Comparison of ENCODE assay signal across 8 cellular contexts in genomic region chr14:23286020-23286903, GRCh38. TPM values are rescaled to one million over a fixed set of nuclear protein-coding genes. Genes with fewer than 3 reads are reported as not detected.
DNase-seq lines count a peak whose midpoint lies in the region; ATAC-seq and TF ChIP-seq lines count a peak whose summit lies in the region.

Gene HOMEZ (minus strand): TSS chr14:23286132. CDS start chr14:23285952, 180 bp downstream.

- no peak for TF ChIP-seq CTCF in GM20000 (IDR thresholded peaks at IDR 0.05; ENCODE audit: extremely low read depth, missing control alignments)

- H2BK15ac ChIP-seq in mesendoderm (replicated peaks; ENCODE audit: low read depth) = no peak within 1 kb of the TSS

- peak within 1 kb of the TSS; percentile 76 for H3K27ac ChIP-seq in mesendoderm (ENCODE audit: low read depth, low read length)

- peaks cover 2% of the 10 kb centered on the region for H3K79me1 ChIP-seq in mesendoderm (ENCODE audit: low read length)

- no CpG with 5 or more reads among the region's 53 CpGs for WGBS in mesendoderm (ENCODE audit: extremely low coverage, insufficient coverage, low lambda C conversion rate)

- peaks cover 4% of the 10 kb centered on the region for H3K27me3 ChIP-seq in mesendoderm (ENCODE audit: insufficient read depth, low read length, poor library complexity)

- peak within 1 kb of the TSS; percentile 91 for H3K56ac ChIP-seq in mesendoderm (ENCODE audit: low read length)

- peaks cover 6% of the 10 kb centered on the region for H3K36me3 Mint-ChIP-seq in effector memory CD8-positive, alpha-beta T cell (ENCODE audit: insufficient read depth)

- DNase-seq in COLO668 (lab: John Stamatoyannopoulos, UW; ENCODE audit: unreplicated experiment) = peak; percentile 98
- DNase-seq in GM20000 (ENCODE audit: low spot score) = peak; percentile 97
- peak; percentile 92 for DNase-seq in HT-29 (ENCODE audit: low spot score)
- peak; percentile 97 to 99 for DNase-seq in NOMO-1 (lab: John Stamatoyannopoulos, UW; ENCODE audit: unreplicated experiment in 2 of 2)
- DNase-seq in effector memory CD8-positive, alpha-beta T cell = peak; percentile 94 to 96 (median 96)
- peak; percentile 99 for DNase-seq in mesendoderm
- peak; percentile 96 for DNase-seq in stimulated activated CD8-positive, alpha-beta memory T cell treated with anti-CD3 and anti-CD28 coated beads, Interleukin-15, amount 100 ng/mL, for 1 hour (ENCODE audit: low read depth)

- peaks cover 16 to 19% of the 10 kb centered on the region in 2 donors for H3K4me1 Mint-ChIP-seq in effector memory CD8-positive, alpha-beta T cell (ENCODE audit: low read depth in 2 of 2)

- no peak within 1 kb of the TSS for H4K5ac ChIP-seq in mesendoderm (ENCODE audit: low read length)

- H3K23ac ChIP-seq in mesendoderm (ENCODE audit: low read length) = no peak within 1 kb of the TSS

- peaks cover 4% of the 10 kb centered on the region for H3K4me1 ChIP-seq in mesendoderm (ENCODE audit: control insufficient read depth, low read depth, low read length)

- peak within 1 kb of the TSS; percentile 92 to 97 for H3K4me3 Mint-ChIP-seq in effector memory CD8-positive, alpha-beta T cell

- no peaks in the 10 kb centered on the region for H3K27me3 Mint-ChIP-seq in effector memory CD8-positive, alpha-beta T cell

- no peak within 1 kb of the TSS for H2BK120ac ChIP-seq in mesendoderm (ENCODE audit: low read depth, low read length)

- H3K36me3 ChIP-seq in mesendoderm (ENCODE audit: control insufficient read depth, insufficient read depth, low read length) = no peaks in the 10 kb centered on the region

- H4K8ac ChIP-seq in mesendoderm (ENCODE audit: low read depth, low read length) = no peak within 1 kb of the TSS

- H3K4ac ChIP-seq in mesendoderm (ENCODE audit: low read depth, low read length) = peak within 1 kb of the TSS; percentile 64

- peak within 1 kb of the TSS; percentile 83 for H3K4me3 ChIP-seq in mesendoderm (ENCODE audit: low read length)

- H3K18ac ChIP-seq in mesendoderm (ENCODE audit: low read length) = peak within 1 kb of the TSS; percentile 77

- H3K27ac Mint-ChIP-seq in effector memory CD8-positive, alpha-beta T cell = peak within 1 kb of the TSS; percentile 91 to 93

- POLR2A ChIA-PET in activated CD8-positive, alpha-beta memory T cell treated with anti-CD3 and anti-CD28 coated beads for 36 hours (lab: Charles Lee) = interaction anchor here (0.5 to 2.3 kb wide), 8 partner anchors 8 to 998 kb away, joined by 3 to 19 read pairs (median 4); partner anchors contain the start of genes PABPN1 and PPP1R3E

- CTCF ChIA-PET in activated CD8-positive, alpha-beta memory T cell treated with anti-CD3 and anti-CD28 coated beads for 36 hours (lab: Charles Lee) = interaction anchor here (1.1 to 2.4 kb wide), 4 partner anchors 8 to 35 kb away, joined by 3 to 13 read pairs (median 9); partner anchors contain the start of gene PABPN1

- peak; percentile 96 for ATAC-seq in effector memory CD8-positive, alpha-beta T cell (replicated peaks)

- peak within 1 kb of the TSS; percentile 14 for H2AK5ac ChIP-seq in mesendoderm (ENCODE audit: low read length)

- peak within 1 kb of the TSS; percentile 75 for H3K4me2 ChIP-seq in mesendoderm (ENCODE audit: low read length)

- H3K79me2 ChIP-seq in mesendoderm (ENCODE audit: control insufficient read depth, insufficient read depth, low read length) = peaks cover 4% of the 10 kb centered on the region

- no peaks in the 10 kb centered on the region for H3K9me3 Mint-ChIP-seq in effector memory CD8-positive, alpha-beta T cell

- peak within 1 kb of the TSS; percentile 94 for H3K9ac ChIP-seq in mesendoderm (ENCODE audit: low read length)

- peak within 1 kb of the TSS; percentile 27 for H2BK5ac ChIP-seq in mesendoderm (ENCODE audit: low read length)

RNA-seq across cellular contexts. Expression of gene HOMEZ, which starts in this region (rescaled TPM):
- 4.3 and 7.9 TPM in 2 replicates for total RNA-seq in HT-29 (2014; rRNA removed; shearing (Covaris generic))
- total RNA-seq in activated CD8-positive, alpha-beta memory T cell treated with anti-CD3 and anti-CD28 coated beads for 36 hours = 10 to 100 TPM; 13.7 to 15.6 TPM
- polyA plus RNA-seq in mesendoderm (2013, experiment 1 of 2) = 8.8 TPM
- 8.4 TPM for polyA plus RNA-seq in mesendoderm (2013, experiment 2 of 2)

Comparison
In these comparisons a context has a peak if more than half of its experiments do, and no peak if none do; other contexts are left out.
1. Peak in every context shown above with its lines: DNase-seq, ATAC-seq, H3K4me3 ChIP-seq and H3K27ac ChIP-seq.